In genomic region chr5:135508496-135509005, GRCh38 we compare ENCODE assay signal across 15 cellular contexts. TPM values are rescaled to one million over a fixed set of nuclear protein-coding genes. Genes with fewer than 3 reads are reported as not detected.
DNase-seq lines count a peak whose midpoint lies in the region; ATAC-seq and TF ChIP-seq lines count a peak whose summit lies in the region.
"Had no signal": no experiment of that assay in that cellular context is flagged by ENCODE, and none has a peak within 500 bp of the region (broad histone marks: within the 10 kb centered on the region; RNA-seq: fewer than 3 reads in every experiment).

No MANE protein-coding gene starts in this region.

- H3K4me1 Mint-ChIP-seq in CD8-positive, alpha-beta T cell (ENCODE audit: low read depth) = peaks cover 14% of the 10 kb centered on the region
- H3K4me1 Mint-ChIP-seq in T-cell = peaks cover 0 to 10% (median 6%) of the 10 kb centered on the region in 3 donors
- H3K4me1 Mint-ChIP-seq in neural progenitor cell = peaks cover 31% of the 10 kb centered on the region
- no peaks in the 10 kb centered on the region for H3K4me1 Mint-ChIP-seq in activated CD4-positive, alpha-beta T cell treated with anti-CD3 and anti-CD28 coated beads, Interleukin-2, amount 10 ng/mL, durations not matched to agents 24 days and 14 days

- H3K4me1 ChIP-seq in CD8-positive, alpha-beta T cell (ENCODE audit: insufficient read depth, low read length) = no peaks in the 10 kb centered on the region
- H3K4me1 ChIP-seq in IMR-90 (ENCODE audit: control insufficient read depth, insufficient read depth, low read length) (no peaks in the 10 kb centered on the region), neural progenitor cell (peaks cover 9% of the 10 kb centered on the region)

- no peak overlapping the region for H3K56ac ChIP-seq in IMR-90 (ENCODE audit: extremely low read depth, insufficient read depth, low read length)

- H3K36me3 ChIP-seq in CD8-positive, alpha-beta T cell (ENCODE audit: insufficient read depth, low read length) = no peaks in the 10 kb centered on the region
- H3K36me3 ChIP-seq in IMR-90 (ENCODE audit: control insufficient read depth, insufficient read depth, low read length) = no peaks in the 10 kb centered on the region
- no peaks in the 10 kb centered on the region for H3K36me3 ChIP-seq in neural progenitor cell
- H3K36me3 ChIP-seq: tibial nerve had no signal

- no peak for DNase-seq in CD8-positive, alpha-beta T cell
- DNase-seq in IMR-90 = no peak
- DNase-seq in T-cell = no peak
- DNase-seq in neural progenitor cell (ENCODE audit: low spot score) = peak; percentile 72
- DNase-seq in activated CD4-positive, alpha-beta T cell treated with anti-CD3 and anti-CD28 coated beads, Interleukin-2, amount 10 ng/mL, durations not matched to agents 24 days and 14 days = no peak
- no peak for DNase-seq in stimulated activated CD4-positive, alpha-beta T cell treated with anti-CD3 and anti-CD28 coated beads, Interleukin-15, amount 100 ng/mL, for 24 hours
- DNase-seq: left cardiac atrium, NCI-H1930, posterior cingulate gyrus, Right ventricle myocardium superior had no signal

- TF ChIP-seq CTCF in CD8-positive, alpha-beta T cell (IDR thresholded peaks at IDR 0.05) = no peak
- TF ChIP-seq CTCF in IMR-90 (conservative IDR thresholded peaks at IDR 0.05; ENCODE audit: low read depth, low read length) = no peak
- TF ChIP-seq CTCF in neural progenitor cell (IDR thresholded peaks at IDR 0.05) = no peak

- in situ Hi-C loops in IMR-90 (cut with MboI; ENCODE audit: low sequenced_read_pairs) = no loop called here

- no peak overlapping the region for H2BK15ac ChIP-seq in IMR-90 (ENCODE audit: low read depth, low read length)

- no peak overlapping the region for H3K4me2 ChIP-seq in IMR-90 (ENCODE audit: low read depth, low read length)
- peak overlapping the region; percentile 62 for H3K4me2 ChIP-seq in neural progenitor cell

- TF ChIP-seq POLR2A in IMR-90 (IDR thresholded peaks at IDR 0.05; ENCODE audit: low read depth, low read length) = no peak

- no peak for TF ChIP-seq RAD21 in IMR-90 (IDR thresholded peaks at IDR 0.05; ENCODE audit: low read length)

- H3F3A ChIP-seq in neural progenitor cell (ENCODE audit: low read depth) = peaks cover 7% of the 10 kb centered on the region

- no peaks in the 10 kb centered on the region for H3K9me3 ChIP-seq in CD8-positive, alpha-beta T cell (ENCODE audit: low read length)
- H3K9me3 ChIP-seq in IMR-90 (ENCODE audit: control insufficient read depth, insufficient read depth, low read length) = no peaks in the 10 kb centered on the region
- no peaks in the 10 kb centered on the region for H3K9me3 ChIP-seq in neural progenitor cell (ENCODE audit: low read depth)

- H2AK5ac ChIP-seq in IMR-90 (ENCODE audit: low read depth, low read length) = no peak overlapping the region

- H3K79me1 ChIP-seq in IMR-90 (ENCODE audit: low read depth in 1 of 2, low read length in 2 of 2) = no peaks in the 10 kb centered on the region

- no peak overlapping the region for H4K5ac ChIP-seq in IMR-90 (ENCODE audit: low read depth, low read length)

- no peaks in the 10 kb centered on the region for H3K9me3 Mint-ChIP-seq in CD8-positive, alpha-beta T cell
- H3K9me3 Mint-ChIP-seq in T-cell = no peaks in the 10 kb centered on the region
- H3K9me3 Mint-ChIP-seq in neural progenitor cell = peaks cover 2% of the 10 kb centered on the region
- no peaks in the 10 kb centered on the region for H3K9me3 Mint-ChIP-seq in activated CD4-positive, alpha-beta T cell treated with anti-CD3 and anti-CD28 coated beads, Interleukin-2, amount 10 ng/mL, durations not matched to agents 24 days and 14 days
- H3K9me3 Mint-ChIP-seq: activated T-helper 2 cell treated with anti-CD3 and anti-CD28 coated beads, Interferon-gamma antibody, Interleukin-2, Interleukin-4, amounts not matched to agents 10 μg/mL and 5 μg/mL and 100 μg/mL, durations not matched to agents 14 hours and 24 hours and 36 hours had no signal

- H3K14ac ChIP-seq in IMR-90 (replicated peaks; ENCODE audit: low read depth, low read length) = no peak overlapping the region

- H2BK20ac ChIP-seq in IMR-90 (ENCODE audit: low read depth, low read length) = no peak overlapping the region

- POLR2A ChIA-PET in CD8-positive, alpha-beta T cell (lab: Charles Lee) = no interaction called here
- POLR2A ChIA-PET in IMR-90 (lab: Charles Lee; ENCODE audit: unreplicated experiment) = no interaction called here
- POLR2A ChIA-PET in T-cell (lab: Charles Lee) = no interaction called here

- intact Hi-C loops in CD8-positive, alpha-beta T cell (cut with DNase I, micrococcal nuclease) = no loop called here
- intact Hi-C loops in IMR-90 (cut with micrococcal nuclease) = no loop called here
- intact Hi-C loops in activated CD4-positive, alpha-beta T cell treated with anti-CD3 and anti-CD28 coated beads, Interleukin-2, amount 10 ng/mL, durations not matched to agents 24 days and 14 days (cut with micrococcal nuclease) = loop anchor here (2.0 kb wide), 1 partner anchor 18 kb away; no protein-coding TSS in a partner anchor

- H3K27me3 ChIP-seq in CD8-positive, alpha-beta T cell (ENCODE audit: insufficient read depth, low read length) = no peaks in the 10 kb centered on the region
- H3K27me3 ChIP-seq in IMR-90 (ENCODE audit: control insufficient read depth, insufficient read depth, low read length) = peaks cover 39% of the 10 kb centered on the region
- peaks cover 100% of the 10 kb centered on the region for H3K27me3 ChIP-seq in neural progenitor cell

- H2BK5ac ChIP-seq in IMR-90 (ENCODE audit: low read depth, low read length, poor library complexity, severe bottlenecking) = no peak overlapping the region

- H3K23ac ChIP-seq in IMR-90 (ENCODE audit: low read depth, low read length) = no peak overlapping the region

- no peak overlapping the region for H4K8ac ChIP-seq in IMR-90 (ENCODE audit: low read depth in 2 of 2, low read length in 2 of 2)

- H2AFZ ChIP-seq in IMR-90 (replicated peaks; ENCODE audit: low read length, poor library complexity) (peak overlapping the region; percentile 12), neural progenitor cell (replicated peaks) (no peak overlapping the region)

- no TSS peak for BruUV-seq in IMR-90 (replicated peaks; lab: Mats Ljungman, UMichigan)

- H3K36me3 Mint-ChIP-seq in CD8-positive, alpha-beta T cell = no peaks in the 10 kb centered on the region
- H3K36me3 Mint-ChIP-seq in T-cell (no peaks in the 10 kb centered on the region), neural progenitor cell (no peaks in the 10 kb centered on the region)
- no peaks in the 10 kb centered on the region for H3K36me3 Mint-ChIP-seq in activated CD4-positive, alpha-beta T cell treated with anti-CD3 and anti-CD28 coated beads, Interleukin-2, amount 10 ng/mL, durations not matched to agents 24 days and 14 days (ENCODE audit: low read depth)

- H3K4me3 ChIP-seq in CD8-positive, alpha-beta T cell (ENCODE audit: low read depth, low read length) = no peak overlapping the region
- H3K4me3 ChIP-seq in IMR-90 (ENCODE audit: insufficient read depth, low read depth, low read length) = no peak overlapping the region
- peak overlapping the region; percentile 16 for H3K4me3 ChIP-seq in neural progenitor cell
- H3K4me3 ChIP-seq: tibial nerve had no signal

- no peaks in the 10 kb centered on the region for H3K79me2 ChIP-seq in neural progenitor cell (ENCODE audit: low read depth)

- H3K9ac ChIP-seq in IMR-90 (ENCODE audit: low read depth, low read length) = no peak overlapping the region
- no peak overlapping the region for H3K9ac ChIP-seq in neural progenitor cell

- H2AK9ac ChIP-seq in IMR-90 (replicated peaks; ENCODE audit: low read depth, low read length, poor library complexity) = no peak overlapping the region

- whole genome bisulfite sequencing in IMR-90 (ENCODE audit: extremely low coverage in 2 of 2, insufficient read length in 1 of 2), 2 experiments = no CpG with 5 or more reads among the region's 16 CpGs

- H3K27me3 Mint-ChIP-seq in CD8-positive, alpha-beta T cell (ENCODE audit: low read depth) = peaks cover 52% of the 10 kb centered on the region
- H3K27me3 Mint-ChIP-seq in T-cell (peaks cover 38 to 40% of the 10 kb centered on the region in 2 donors), neural progenitor cell (ENCODE audit: insufficient read depth, low read depth) (peaks cover 40% of the 10 kb centered on the region)
- peaks cover 48% of the 10 kb centered on the region for H3K27me3 Mint-ChIP-seq in activated CD4-positive, alpha-beta T cell treated with anti-CD3 and anti-CD28 coated beads, Interleukin-2, amount 10 ng/mL, durations not matched to agents 24 days and 14 days

- no peak for ATAC-seq in CD8-positive, alpha-beta T cell
- ATAC-seq in IMR-90 (ENCODE audit: low read depth) (no peak), T-cell (replicated peaks in 1 of 4) (no peak), HG02870 (IDR thresholded peaks at IDR 0.05; ENCODE audit: unreplicated experiment) (no peak), HG02798 (IDR thresholded peaks at IDR 0.05; ENCODE audit: poor library complexity, unreplicated experiment) (no peak)
- ATAC-seq: activated CD4-positive, CD25-positive, alpha-beta regulatory T cell treated with anti-CD3 and anti-CD28 coated beads, Interleukin-2, amount 50 U/mL, for 24 hours; left cardiac atrium had no signal

- no peak overlapping the region for H3K4ac ChIP-seq in IMR-90 (ENCODE audit: low read depth, low read length)

- H3K9me1 ChIP-seq in IMR-90 (ENCODE audit: insufficient read depth, low read length) = no peaks in the 10 kb centered on the region

- dilution Hi-C loops in IMR-90 (cut with HindIII; ENCODE audit: low sequenced_read_pairs, unreplicated experiment) = no loop called here

- H4K20me1 ChIP-seq in IMR-90 (ENCODE audit: insufficient read depth, low read length) (no peaks in the 10 kb centered on the region), neural progenitor cell (ENCODE audit: low read depth) (peaks cover 18% of the 10 kb centered on the region)

- peak overlapping the region; percentile 20 for H3K4me3 Mint-ChIP-seq in CD8-positive, alpha-beta T cell
- H3K4me3 Mint-ChIP-seq in T-cell (peak overlapping the region in 2 of 3 donors; percentile 29 to 39), neural progenitor cell (peak overlapping the region; percentile 83)
- H3K4me3 Mint-ChIP-seq in activated CD4-positive, alpha-beta T cell treated with anti-CD3 and anti-CD28 coated beads, Interleukin-2, amount 10 ng/mL, durations not matched to agents 24 days and 14 days = no peak overlapping the region

- no peak overlapping the region for H4K91ac ChIP-seq in IMR-90 (ENCODE audit: insufficient read depth, low read depth, low read length)

- no peak overlapping the region for H3K18ac ChIP-seq in IMR-90 (ENCODE audit: low read depth, low read length)

- H3K27ac ChIP-seq in CD8-positive, alpha-beta T cell (ENCODE audit: low read depth, low read length) = no peak overlapping the region
- no peak overlapping the region for H3K27ac ChIP-seq in IMR-90 (ENCODE audit: insufficient read depth, low read length)
- H3K27ac ChIP-seq in neural progenitor cell = no peak overlapping the region
- H3K27ac ChIP-seq: tibial nerve had no signal

- no peak overlapping the region for H2BK120ac ChIP-seq in IMR-90 (ENCODE audit: low read depth, low read length)

- CTCF ChIA-PET in CD8-positive, alpha-beta T cell (lab: Charles Lee) = interaction anchor here (0.9 to 1.0 kb wide), 2 partner anchors 44 to 53 kb away, joined by 3 read pairs; no protein-coding TSS in a partner anchor
- CTCF ChIA-PET in IMR-90 (lab: Yijun Ruan, JAX) = no interaction called here
- CTCF ChIA-PET in T-cell (lab: Charles Lee) = no interaction called here

- no peak overlapping the region for H3K27ac Mint-ChIP-seq in CD8-positive, alpha-beta T cell
- H3K27ac Mint-ChIP-seq in T-cell (no peak overlapping the region), neural progenitor cell (no peak overlapping the region)
- H3K27ac Mint-ChIP-seq in activated CD4-positive, alpha-beta T cell treated with anti-CD3 and anti-CD28 coated beads, Interleukin-2, amount 10 ng/mL, durations not matched to agents 24 days and 14 days = no peak overlapping the region
- H3K27ac Mint-ChIP-seq: activated T-helper 2 cell treated with anti-CD3 and anti-CD28 coated beads, Interferon-gamma antibody, Interleukin-2, Interleukin-4, amounts not matched to agents 10 μg/mL and 5 μg/mL and 100 μg/mL, durations not matched to agents 14 hours and 24 hours and 36 hours had no signal

RNA-seq across cellular contexts. Expression of gene NEUROG1, which starts 27.2 kb away (rescaled TPM):
- not detected for total RNA-seq in CD8-positive, alpha-beta T cell
- not detected in 2 replicates for total RNA-seq in IMR-90 (2012; rRNA removed)
- polyA plus RNA-seq in IMR-90 (2012; rRNA removed) = not detected in 2 replicates
- not detected in 2 replicates for polyA plus RNA-seq in IMR-90 (2012; cell fraction: cytosol; rRNA removed)
- not detected in 2 replicates for polyA plus RNA-seq in IMR-90 (2012; cell fraction: nucleus; rRNA removed; ENCODE audit: low replicate concordance)
- not detected for total RNA-seq in T-cell
- total RNA-seq in neural progenitor cell (ENCODE audit: low replicate concordance) = not detected in 2 replicates
- not detected in 2 replicates for total RNA-seq in activated CD4-positive, alpha-beta T cell treated with anti-CD3 and anti-CD28 coated beads, Interleukin-2, amount 10 ng/mL, durations not matched to agents 24 days and 14 days
- total RNA-seq: activated T-helper 2 cell treated with anti-CD3 and anti-CD28 coated beads, Interferon-gamma antibody, Interleukin-2, Interleukin-4, amounts not matched to agents 10 μg/mL and 5 μg/mL and 100 μg/mL, durations not matched to agents 14 hours and 24 hours and 36 hours; left cardiac atrium; Right ventricle myocardium superior; tibial nerve had no signal

RNA-seq across cellular contexts. Expression of gene TIFAB, which starts 56.4 kb away (rescaled TPM):
- total RNA-seq in CD8-positive, alpha-beta T cell = not detected
- not detected in 2 replicates for total RNA-seq in IMR-90 (2012; rRNA removed)
- not detected in 2 replicates for polyA plus RNA-seq in IMR-90 (2012; rRNA removed)
- polyA plus RNA-seq in IMR-90 (2012; cell fraction: cytosol; rRNA removed) = not detected in 2 replicates
- not detected in 2 replicates for polyA plus RNA-seq in IMR-90 (2012; cell fraction: nucleus; rRNA removed; ENCODE audit: low replicate concordance)
- total RNA-seq in T-cell = under 1 TPM in 2 of 5 donors, not detected in 3; 0.06 TPM
- not detected in 2 replicates for total RNA-seq in neural progenitor cell (ENCODE audit: low replicate concordance)
- not detected in 2 replicates for total RNA-seq in activated CD4-positive, alpha-beta T cell treated with anti-CD3 and anti-CD28 coated beads, Interleukin-2, amount 10 ng/mL, durations not matched to agents 24 days and 14 days
- total RNA-seq: activated T-helper 2 cell treated with anti-CD3 and anti-CD28 coated beads, Interferon-gamma antibody, Interleukin-2, Interleukin-4, amounts not matched to agents 10 μg/mL and 5 μg/mL and 100 μg/mL, durations not matched to agents 14 hours and 24 hours and 36 hours; left cardiac atrium; Right ventricle myocardium superior; tibial nerve had no signal
